Comparison of ENCODE assay signal across 8 cellular contexts in genomic region chr5:93621340-93621872, GRCh38. TPM values are rescaled to one million over a fixed set of nuclear protein-coding genes. Genes with fewer than 3 reads are reported as not detected.
A peak's percentile ranks its signal among the peaks of the same experiment; 100 is the strongest.
DNase-seq lines count a peak whose midpoint lies in the region; ATAC-seq and TF ChIP-seq lines count a peak whose summit lies in the region.

No MANE protein-coding gene starts in this region.

- no peak for ATAC-seq in activated CD8-positive, alpha-beta memory T cell treated with anti-CD3 and anti-CD28 coated beads, Interleukin-2, amount 10 ng/mL, durations not matched to agents 7 days and 5 days
- peak; percentile 84 for ATAC-seq in RWPE2 (ENCODE audit: low read depth)

- H3K27me3 Mint-ChIP-seq in activated CD8-positive, alpha-beta memory T cell treated with anti-CD3 and anti-CD28 coated beads, Interleukin-2, amount 10 ng/mL, durations not matched to agents 7 days and 5 days = peaks cover 35% of the 10 kb centered on the region

- H3K9me3 ChIP-seq in RWPE2 (ENCODE audit: severe bottlenecking) = no peaks in the 10 kb centered on the region

- H3K9me3 Mint-ChIP-seq in activated CD8-positive, alpha-beta memory T cell treated with anti-CD3 and anti-CD28 coated beads, Interleukin-2, amount 10 ng/mL, durations not matched to agents 7 days and 5 days (ENCODE audit: low read depth) = no peaks in the 10 kb centered on the region

- H3K4me3 ChIP-seq in HL-60 (replicated peaks; ENCODE audit: insufficient read depth, low read length) = peak overlapping the region; percentile 52
- peak overlapping the region; percentile 46 for H3K4me3 ChIP-seq in RWPE2 (ENCODE audit: severe bottlenecking)
- peak overlapping the region; percentile 77 for H3K4me3 ChIP-seq in choroid plexus epithelial cell (ENCODE audit: low read depth, low read length)

- CTCF ChIA-PET in activated CD8-positive, alpha-beta memory T cell treated with anti-CD3 and anti-CD28 coated beads, Interleukin-2, amount 10 ng/mL, durations not matched to agents 7 days and 5 days (lab: Charles Lee) = interaction anchor here (0.9 to 2.8 kb wide), 8 partner anchors 9 to 180 kb away, joined by 3 to 12 read pairs (median 3); no protein-coding TSS in a partner anchor

- H3K4me1 Mint-ChIP-seq in activated CD8-positive, alpha-beta memory T cell treated with anti-CD3 and anti-CD28 coated beads, Interleukin-2, amount 10 ng/mL, durations not matched to agents 7 days and 5 days = peaks cover 27% of the 10 kb centered on the region

- H3K36me3 Mint-ChIP-seq in activated CD8-positive, alpha-beta memory T cell treated with anti-CD3 and anti-CD28 coated beads, Interleukin-2, amount 10 ng/mL, durations not matched to agents 7 days and 5 days = no peaks in the 10 kb centered on the region

- H3K36me3 ChIP-seq in RWPE2 (ENCODE audit: low read depth) = no peaks in the 10 kb centered on the region

- H3K27ac ChIP-seq in HL-60 (replicated peaks) (no peak overlapping the region), RWPE2 (ENCODE audit: poor library complexity, severe bottlenecking) (peak overlapping the region; percentile 34), layer of hippocampus (ENCODE audit: low read depth, low read length) (peak overlapping the region; percentile 83)

- TF ChIP-seq CTCF in HL-60 (IDR thresholded peaks at IDR 0.05; ENCODE audit: insufficient read depth, low read length) (no peak), RWPE2 (IDR thresholded peaks at IDR 0.05; ENCODE audit: poor library complexity, severe bottlenecking) (no peak), choroid plexus epithelial cell (conservative IDR thresholded peaks at IDR 0.05; ENCODE audit: low read depth, low read length) (no peak)

- no peak for DNase-seq in activated CD8-positive, alpha-beta memory T cell treated with anti-CD3 and anti-CD28 coated beads, Interleukin-2, amount 10 ng/mL, durations not matched to agents 7 days and 5 days
- DNase-seq in activated CD8-positive, alpha-beta memory T cell treated with anti-CD3 and anti-CD28 coated beads, Interleukin-2, amount 50 U/mL, for 48 hours = no peak
- DNase-seq in HL-60 (ENCODE audit: low read depth in 1 of 2, low spot score in 1 of 2) (no peak), RWPE2 (ENCODE audit: low spot score) (peak; percentile 83), choroid plexus epithelial cell (ENCODE audit: low read depth) (peak; percentile 81), smooth muscle cell of the brain vasculature (ENCODE audit: low read depth, low spot score) (peak; percentile 26), SKM-1 (lab: John Stamatoyannopoulos, UW; ENCODE audit: unreplicated experiment) (no peak)

- H3K4me1 ChIP-seq in RWPE2 (ENCODE audit: insufficient read depth, poor library complexity, severe bottlenecking) = no peaks in the 10 kb centered on the region

- peak overlapping the region; percentile 77 for H3K4me3 Mint-ChIP-seq in activated CD8-positive, alpha-beta memory T cell treated with anti-CD3 and anti-CD28 coated beads, Interleukin-2, amount 10 ng/mL, durations not matched to agents 7 days and 5 days

- no peak overlapping the region for H3K27ac Mint-ChIP-seq in activated CD8-positive, alpha-beta memory T cell treated with anti-CD3 and anti-CD28 coated beads, Interleukin-2, amount 10 ng/mL, durations not matched to agents 7 days and 5 days

- H3K27me3 ChIP-seq in HL-60 (ENCODE audit: insufficient read depth, poor library complexity, severe bottlenecking) (no peaks in the 10 kb centered on the region), RWPE2 (ENCODE audit: insufficient read depth, poor library complexity, severe bottlenecking) (no peaks in the 10 kb centered on the region), layer of hippocampus (ENCODE audit: control insufficient read depth, insufficient read depth, low read length) (no peaks in the 10 kb centered on the region)

RNA-seq across cellular contexts. Expression of gene NR2F1, which starts 38.4 kb away (rescaled TPM):
- total RNA-seq in activated CD8-positive, alpha-beta memory T cell treated with anti-CD3 and anti-CD28 coated beads, Interleukin-2, amount 10 ng/mL, durations not matched to agents 7 days and 5 days = not detected

RNA-seq across cellular contexts. Expression of gene NR2F1-AS1, which starts 40.4 kb away (rescaled TPM):
- not detected for total RNA-seq in activated CD8-positive, alpha-beta memory T cell treated with anti-CD3 and anti-CD28 coated beads, Interleukin-2, amount 10 ng/mL, durations not matched to agents 7 days and 5 days

Comparison
In these comparisons a context has a peak if more than half of its experiments do, and no peak if none do; other contexts are left out.
1. DNase-seq: peak in RWPE2 (single experiment), choroid plexus epithelial cell (single experiment) and smooth muscle cell of the brain vasculature (single experiment); none in activated CD8-positive, alpha-beta memory T cell treated with anti-CD3 and anti-CD28 coated beads, Interleukin-2, amount 10 ng/mL, durations not matched to agents 7 days and 5 days (single experiment), activated CD8-positive, alpha-beta memory T cell treated with anti-CD3 and anti-CD28 coated beads, Interleukin-2, amount 50 U/mL, for 48 hours (single experiment), HL-60 (0 of 2) and SKM-1 (single experiment).
2. Peak in every context shown above with its lines, with median percentiles within 50 percentile points of each other: H3K4me3 ChIP-seq.